15 cellular contexts compared by ENCODE assay signal in genomic region chr5:169828385-169828784, GRCh38.
DNase-seq lines count a peak whose midpoint lies in the region; ATAC-seq lines count a peak whose summit lies in the region.
"Had no signal": no experiment of that assay in that cellular context is flagged by ENCODE, and none has a peak within 500 bp of the region (broad histone marks: within the 10 kb centered on the region; RNA-seq: fewer than 3 reads in every experiment).

No MANE protein-coding gene starts in this region.

- no peaks in the 10 kb centered on the region for H3K27me3 Mint-ChIP-seq in stimulated activated memory B cell treated with anti-CD40 and anti-IgM and Interleukin-4, amounts not matched to agents 10 μg/mL and 1 μg/mL and 100 μg/mL, for 72 hours
- H3K27me3 Mint-ChIP-seq: activated CD4-positive, alpha-beta memory T cell treated with anti-CD3 and anti-CD28 coated beads for 36 hours; naive B cell had no signal

- H3K36me3 Mint-ChIP-seq in stimulated activated memory B cell treated with anti-CD40 and anti-IgM and Interleukin-4, amounts not matched to agents 10 μg/mL and 1 μg/mL and 100 μg/mL, for 72 hours, result peaks cover 57% of the 10 kb centered on the region

- H3K27ac Mint-ChIP-seq in stimulated activated memory B cell treated with anti-CD40 and anti-IgM and Interleukin-4, amounts not matched to agents 10 μg/mL and 1 μg/mL and 100 μg/mL, for 72 hours, result peak overlapping the region; percentile 33
- H3K27ac Mint-ChIP-seq: activated CD4-positive, alpha-beta memory T cell treated with anti-CD3 and anti-CD28 coated beads for 36 hours had no signal

- H3K4me1 Mint-ChIP-seq in stimulated activated memory B cell treated with anti-CD40 and anti-IgM and Interleukin-4, amounts not matched to agents 10 μg/mL and 1 μg/mL and 100 μg/mL, for 72 hours, result peaks cover 27% of the 10 kb centered on the region

- no peak overlapping the region for H3K4me3 Mint-ChIP-seq in stimulated activated memory B cell treated with anti-CD40 and anti-IgM and Interleukin-4, amounts not matched to agents 10 μg/mL and 1 μg/mL and 100 μg/mL, for 72 hours
- H3K4me3 Mint-ChIP-seq: activated CD4-positive, alpha-beta memory T cell treated with anti-CD3 and anti-CD28 coated beads for 36 hours; naive B cell had no signal

- no peak for DNase-seq in mucosa of gallbladder (ENCODE audit: low spot score)
- no peak for DNase-seq in RKO (ENCODE audit: low spot score)
- DNase-seq: activated CD4-positive, alpha-beta memory T cell treated with anti-CD3 and anti-CD28 coated beads for 36 hours; effector memory CD4-positive, alpha-beta T cell; EL; left lung; naive B cell; NCI-H1092; SJCRH30; thyroid gland had no signal

- H3K9me3 Mint-ChIP-seq in stimulated activated memory B cell treated with anti-CD40 and anti-IgM and Interleukin-4, amounts not matched to agents 10 μg/mL and 1 μg/mL and 100 μg/mL, for 72 hours, result no peaks in the 10 kb centered on the region
- H3K9me3 Mint-ChIP-seq: activated CD4-positive, alpha-beta memory T cell treated with anti-CD3 and anti-CD28 coated beads for 36 hours had no signal

- ATAC-seq in GM18868 (IDR thresholded peaks at IDR 0.05; ENCODE audit: unreplicated experiment), result peak; percentile 88
- peak; percentile 47 for ATAC-seq in GM21786 (IDR thresholded peaks at IDR 0.05; ENCODE audit: unreplicated experiment)
- peak; percentile 52 for ATAC-seq in HG03457 (IDR thresholded peaks at IDR 0.05; ENCODE audit: unreplicated experiment)
- ATAC-seq in stimulated activated memory B cell treated with anti-CD40 and anti-IgM and Interleukin-4, amounts not matched to agents 10 μg/mL and 1 μg/mL and 100 μg/mL, for 72 hours, result no peak
- ATAC-seq in HG02970 (IDR thresholded peaks at IDR 0.05; ENCODE audit: low FRiP score, unreplicated experiment), result no peak
- ATAC-seq: left lung had no signal

Comparison
In these comparisons a context has a peak if more than half of its experiments do, and no peak if none do; other contexts are left out.
1. ATAC-seq: peak in GM18868 (single experiment), GM21786 (single experiment) and HG03457 (single experiment); none in stimulated activated memory B cell treated with anti-CD40 and anti-IgM and Interleukin-4, amounts not matched to agents 10 μg/mL and 1 μg/mL and 100 μg/mL, for 72 hours (single experiment) and HG02970 (single experiment).